ENCODE assay signal across 1 cellular context in genomic region chr15:70111203-70112017, GRCh38.
TF ChIP-seq lines count a peak whose summit lies in the region.

No MANE protein-coding gene starts in this region.

TF ChIP-seq in K562, 482 proteins besides CTCF, POLR2A, EP300 and RAD21 (continued from another document and continues in another):
- peak in 1 of 2 experiments; percentile 12 for TF ChIP-seq AFF1 (IDR thresholded peaks at IDR 0.05; ENCODE audit: low read depth in 1 of 2, partially characterized antibody in 2 of 2)
- TF ChIP-seq KAT8 (IDR thresholded peaks at IDR 0.05; ENCODE audit: low read depth), result no peak
- no peak for TF ChIP-seq CGGBP1 (CRISPR knock-in tag; IDR thresholded peaks at IDR 0.05)
- TF ChIP-seq ZBTB40 (IDR thresholded peaks at IDR 0.05), result no peak
- TF ChIP-seq ZBTB40 (CRISPR knock-in tag; IDR thresholded peaks at IDR 0.05), result no peak
- no peak for TF ChIP-seq GTF2A2 (tag; IDR thresholded peaks at IDR 0.05)
- TF ChIP-seq ZNF280A (IDR thresholded peaks at IDR 0.05; ENCODE audit: low read depth, partially characterized antibody), result no peak
- TF ChIP-seq NUFIP1 (IDR thresholded peaks at IDR 0.05; ENCODE audit: partially characterized antibody), result peak; percentile 88
- peak; percentile 27; the same call in 1 of the 2 replicates for TF ChIP-seq RB1 (IDR thresholded peaks at IDR 0.05; ENCODE audit: low read depth)
- TF ChIP-seq ZNF124 (CRISPR knock-in tag; IDR thresholded peaks at IDR 0.05), result no peak
- peak; percentile 79 for TF ChIP-seq PRDM10 (IDR thresholded peaks at IDR 0.05; ENCODE audit: partially characterized antibody)
- no peak for TF ChIP-seq HES1 (IDR thresholded peaks at IDR 0.05; ENCODE audit: low read depth)
- no peak for TF ChIP-seq IRF1 (CRISPR knock-in tag; IDR thresholded peaks at IDR 0.05; ENCODE audit: borderline replicate concordance)
- no peak for TF ChIP-seq HEY1 (CRISPR knock-in tag; IDR thresholded peaks at IDR 0.05; ENCODE audit: borderline replicate concordance)
- 0 out of 2 replicates have a peak, but pooled peaks have one; percentile 28 for TF ChIP-seq XRCC5 (IDR thresholded peaks at IDR 0.05; ENCODE audit: low read depth, low read length)
- no peak for TF ChIP-seq ZNF583 (CRISPR knock-in tag; IDR thresholded peaks at IDR 0.05)
- no peak for TF ChIP-seq ZNF717 (CRISPR knock-in tag; IDR thresholded peaks at IDR 0.05)
- TF ChIP-seq ILK (tag; IDR thresholded peaks at IDR 0.05; ENCODE audit: borderline replicate concordance, low read depth), result no peak
- TF ChIP-seq NR3C1 (CRISPR knock-in tag; IDR thresholded peaks at IDR 0.05), result no peak
- no peak for TF ChIP-seq PHF21A (IDR thresholded peaks at IDR 0.05; ENCODE audit: borderline replicate concordance, low read depth)
- TF ChIP-seq YY1 (IDR thresholded peaks at IDR 0.05; ENCODE audit: borderline replicate concordance in 1 of 3, control insufficient read depth in 1 of 3, extremely low read depth in 1 of 3, insufficient read depth in 3 of 3, insufficient read length in 1 of 3, insufficient replicate concordance in 2 of 3, low read depth in 1 of 3, low read length in 2 of 3), result peak in 1 of 3 experiments; percentile 60
- no peak for TF ChIP-seq ZNF277 (CRISPR knock-in tag; IDR thresholded peaks at IDR 0.05; ENCODE audit: borderline replicate concordance)
- peak; percentile 61; the same call in 1 of the 2 replicates for TF ChIP-seq ZSCAN29 (IDR thresholded peaks at IDR 0.05)
- TF ChIP-seq CREB1 (IDR thresholded peaks at IDR 0.05), result no peak
- TF ChIP-seq CREB1 (CRISPR knock-in tag; IDR thresholded peaks at IDR 0.05), result no peak
- TF ChIP-seq RCOR1 (IDR thresholded peaks at IDR 0.05; ENCODE audit: borderline replicate concordance in 1 of 2, low read depth in 2 of 2, low read length in 2 of 2), result peak in 1 of 2 experiments; percentile 45; a peak in 1 of 4 replicates
- 0 out of 2 replicates have a peak, but pooled peaks have one; percentile 20 for TF ChIP-seq BHLHE40 (IDR thresholded peaks at IDR 0.05; ENCODE audit: low read length)
- TF ChIP-seq ZNF79 (CRISPR knock-in tag; IDR thresholded peaks at IDR 0.05; ENCODE audit: low read depth), result no peak
- TF ChIP-seq ATF6 (CRISPR knock-in tag; IDR thresholded peaks at IDR 0.05), result no peak
- peak in 1 of 2 experiments; percentile 60; a peak in 1 of 4 replicates for TF ChIP-seq MAZ (CRISPR knock-in tag; conservative IDR thresholded peaks at IDR 0.05 in 1 of 2, IDR thresholded peaks at IDR 0.05 in 1 of 2)
- no peak for TF ChIP-seq PRPF4 (IDR thresholded peaks at IDR 0.05; ENCODE audit: insufficient read depth, low read depth, low read length, poor library complexity, severe bottlenecking)
- TF ChIP-seq RBM34 (IDR thresholded peaks at IDR 0.05; ENCODE audit: borderline replicate concordance, insufficient read depth, low read length), result no peak
